In genomic region chr3:111851511-111851954, GRCh38 we compare ENCODE assay signal across 11 cellular contexts. TPM values are rescaled to one million over a fixed set of nuclear protein-coding genes. Genes with fewer than 3 reads are reported as not detected.
A peak's percentile ranks its signal among the peaks of the same experiment; 100 is the strongest.
DNase-seq lines count a peak whose midpoint lies in the region; ATAC-seq, FAIRE-seq and TF ChIP-seq lines count a peak whose summit lies in the region.
"Had no signal": no experiment of that assay in that cellular context is flagged by ENCODE, and none has a peak within 500 bp of the region (broad histone marks: within the 10 kb centered on the region; RNA-seq: fewer than 3 reads in every experiment).

No MANE protein-coding gene starts in this region.

- TF ChIP-seq EP300 in A549 (IDR thresholded peaks at IDR 0.05): no peak

- peak overlapping the region; percentile 54; the same call in 1 of the 2 replicates for H4K91ac ChIP-seq in IMR-90 (ENCODE audit: insufficient read depth, low read depth, low read length)

- H3K4me3 ChIP-seq in A549 (no peak overlapping the region), IMR-90 (ENCODE audit: insufficient read depth, low read depth, low read length) (no peak overlapping the region), choroid plexus epithelial cell (ENCODE audit: low read depth, low read length) (no peak overlapping the region), left lung (no peak overlapping the region)

- H3K9ac ChIP-seq in IMR-90 (ENCODE audit: low read depth, low read length): no peak overlapping the region

- no peak overlapping the region for H3K4me3 Mint-ChIP-seq in stimulated activated naive B cell treated with anti-CD40 and anti-IgM and Interleukin-4, amounts not matched to agents 10 μg/mL and 1 μg/mL and 100 μg/mL, for 72 hours

- CTCF ChIA-PET in A549 (lab: Yijun Ruan, JAX) (interaction anchor here (0.7 to 3.2 kb wide), 4 partner anchors 10 to 1482 kb away, joined by 3 to 18 read pairs (median 4); no protein-coding TSS in a partner anchor), IMR-90 (lab: Yijun Ruan, JAX) (interaction anchor here (0.7 to 1.0 kb wide), 2 partner anchors 9 to 33 kb away, joined by 6 read pairs; no protein-coding TSS in a partner anchor)

- H4K5ac ChIP-seq in IMR-90 (ENCODE audit: low read depth, low read length): peak overlapping the region; percentile 64; the same call in 1 of the 2 replicates

- H3K4me1 ChIP-seq in A549 (peaks cover 45% of the 10 kb centered on the region), IMR-90 (ENCODE audit: control insufficient read depth, insufficient read depth, low read length) (peaks cover 5% of the 10 kb centered on the region; the same call in 1 of the 2 replicates), left lung (no peaks in the 10 kb centered on the region)
- H3K4me1 ChIP-seq: BE2C had no signal

- H3K23ac ChIP-seq in IMR-90 (ENCODE audit: low read depth, low read length): peak overlapping the region; percentile 0; the same call in 1 of the 2 replicates

- H3K56ac ChIP-seq in IMR-90 (ENCODE audit: extremely low read depth, insufficient read depth, low read length): no peak overlapping the region

- no peaks in the 10 kb centered on the region for H4K20me1 ChIP-seq in IMR-90 (ENCODE audit: insufficient read depth, low read length)

- POLR2A ChIA-PET in A549 (lab: Yijun Ruan, JAX) (interaction anchor here (0.7 to 0.8 kb wide), 4 partner anchors 9 to 114 kb away, joined by 3 to 7 read pairs (median 3); no protein-coding TSS in a partner anchor), IMR-90 (lab: Charles Lee; ENCODE audit: unreplicated experiment) (no interaction called here)

- ATAC-seq in A549 (peak in 1 of 2 experiments; percentile 51; a peak in 3 of 6 replicates), IMR-90 (ENCODE audit: low read depth) (peak; percentile 74), left lung (peak; percentile 64), GM21390 (IDR thresholded peaks at IDR 0.05; ENCODE audit: unreplicated experiment) (no peak)
- no peak for ATAC-seq in stimulated activated naive B cell treated with anti-CD40 and anti-IgM and Interleukin-4, amounts not matched to agents 10 μg/mL and 1 μg/mL and 100 μg/mL, for 72 hours (replicated peaks)

- peaks cover under 1 to 14% of the 10 kb centered on the region in 2 donors for H3K27me3 Mint-ChIP-seq in stimulated activated naive B cell treated with anti-CD40 and anti-IgM and Interleukin-4, amounts not matched to agents 10 μg/mL and 1 μg/mL and 100 μg/mL, for 72 hours

- H3K27me3 ChIP-seq in IMR-90 (ENCODE audit: control insufficient read depth, insufficient read depth, low read length): no peaks in the 10 kb centered on the region
- no peaks in the 10 kb centered on the region for H3K27me3 ChIP-seq in left lung

- H3K9me3 Mint-ChIP-seq in stimulated activated naive B cell treated with anti-CD40 and anti-IgM and Interleukin-4, amounts not matched to agents 10 μg/mL and 1 μg/mL and 100 μg/mL, for 72 hours: no peaks in the 10 kb centered on the region

- no peak overlapping the region for H2AK5ac ChIP-seq in IMR-90 (ENCODE audit: low read depth, low read length)

- H2BK15ac ChIP-seq in IMR-90 (ENCODE audit: low read depth, low read length): no peak overlapping the region

- H2AFZ ChIP-seq in IMR-90 (replicated peaks; ENCODE audit: low read length, poor library complexity): peak overlapping the region; percentile 15

- TF ChIP-seq RAD21 in A549 (conservative IDR thresholded peaks at IDR 0.05 in 1 of 2, IDR thresholded peaks at IDR 0.05 in 1 of 2): no peak
- TF ChIP-seq RAD21 in IMR-90 (IDR thresholded peaks at IDR 0.05; ENCODE audit: low read length): peak; percentile 4; the same call in 1 of the 2 replicates

- dilution Hi-C loops in IMR-90 (cut with HindIII; ENCODE audit: low sequenced_read_pairs, unreplicated experiment): no loop called here

- no peak overlapping the region for H3K27ac Mint-ChIP-seq in stimulated activated naive B cell treated with anti-CD40 and anti-IgM and Interleukin-4, amounts not matched to agents 10 μg/mL and 1 μg/mL and 100 μg/mL, for 72 hours

- no peak for FAIRE-seq in A549 (lab: Jason Lieb, UNC)

- H3K36me3 Mint-ChIP-seq in stimulated activated naive B cell treated with anti-CD40 and anti-IgM and Interleukin-4, amounts not matched to agents 10 μg/mL and 1 μg/mL and 100 μg/mL, for 72 hours: no peaks in the 10 kb centered on the region

- TF ChIP-seq POLR2A in A549 (IDR thresholded peaks at IDR 0.05; ENCODE audit: low read length): no peak
- TF ChIP-seq POLR2A in IMR-90 (IDR thresholded peaks at IDR 0.05; ENCODE audit: low read depth, low read length): no peak

- H2BK20ac ChIP-seq in IMR-90 (ENCODE audit: low read depth, low read length): peak overlapping the region; percentile 2

- H4K8ac ChIP-seq in IMR-90 (ENCODE audit: low read depth in 2 of 2, low read length in 2 of 2): peak overlapping the region; percentile 51 to 59; a peak in 3 of 4 replicates

- peak overlapping the region; percentile 27 to 72; a peak in 4 of 6 replicates for H3K27ac ChIP-seq in A549
- H3K27ac ChIP-seq in IMR-90 (ENCODE audit: insufficient read depth, low read length): no peak overlapping the region
- H3K27ac ChIP-seq in left lung: peak overlapping the region; percentile 16 to 57

- H3K14ac ChIP-seq in IMR-90 (replicated peaks; ENCODE audit: low read depth, low read length): peak overlapping the region; percentile 2; the same call in 1 of the 2 replicates

- H3K79me1 ChIP-seq in IMR-90 (ENCODE audit: low read depth in 1 of 2, low read length in 2 of 2): no peaks in the 10 kb centered on the region

- no peak overlapping the region; the same call in 1 of the 2 replicates for H3K18ac ChIP-seq in IMR-90 (ENCODE audit: low read depth, low read length)

- no peak overlapping the region for H2BK5ac ChIP-seq in IMR-90 (ENCODE audit: low read depth, low read length, poor library complexity, severe bottlenecking)

- no TSS peak for BruUV-seq in IMR-90 (replicated peaks; lab: Mats Ljungman, UMichigan)

- TF ChIP-seq CTCF in A549 (IDR thresholded peaks at IDR 0.05): no peak
- no peak for TF ChIP-seq CTCF in IMR-90 (conservative IDR thresholded peaks at IDR 0.05; ENCODE audit: low read depth, low read length)
- TF ChIP-seq CTCF in choroid plexus epithelial cell (conservative IDR thresholded peaks at IDR 0.05; ENCODE audit: low read depth, low read length): no peak
- TF ChIP-seq CTCF in left lung (IDR thresholded peaks at IDR 0.05): no peak

- intact Hi-C loops in IMR-90 (cut with micrococcal nuclease): no loop called here
- intact Hi-C loops in left lung (cut with DNase I): no loop called here

- peak overlapping the region; percentile 72; the same call in 1 of the 2 replicates for H3K4ac ChIP-seq in IMR-90 (ENCODE audit: low read depth, low read length)

- no peaks in the 10 kb centered on the region for H3K36me3 ChIP-seq in IMR-90 (ENCODE audit: control insufficient read depth, insufficient read depth, low read length)
- no peaks in the 10 kb centered on the region for H3K36me3 ChIP-seq in left lung
- H3K36me3 ChIP-seq: BE2C had no signal

- peaks cover 4 to 5% of the 10 kb centered on the region in 2 donors for H3K4me1 Mint-ChIP-seq in stimulated activated naive B cell treated with anti-CD40 and anti-IgM and Interleukin-4, amounts not matched to agents 10 μg/mL and 1 μg/mL and 100 μg/mL, for 72 hours

- WGBS in A549 (ENCODE audit: missing lambda C conversion rate): 49% methylated on average over 8 of the region's 8 CpGs
- WGBS in IMR-90 (ENCODE audit: extremely low coverage in 2 of 2, insufficient read length in 1 of 2), 2 experiments: no CpG with 5 or more reads among the region's 8 CpGs

- H3K9me3 ChIP-seq in A549 (no peaks in the 10 kb centered on the region), IMR-90 (ENCODE audit: control insufficient read depth, insufficient read depth, low read length) (no peaks in the 10 kb centered on the region), left lung (no peaks in the 10 kb centered on the region)
- H3K9me3 ChIP-seq: BE2C had no signal

- no peaks in the 10 kb centered on the region for H3K9me1 ChIP-seq in IMR-90 (ENCODE audit: insufficient read depth, low read length)

- peak overlapping the region; percentile 41; the same call in 1 of the 2 replicates for H2BK120ac ChIP-seq in IMR-90 (ENCODE audit: low read depth, low read length)

- DNase-seq in A549 (ENCODE audit: low read depth in 1 of 2, low spot score in 1 of 2) (no peak), IMR-90 (peak; percentile 73), choroid plexus epithelial cell (ENCODE audit: low read depth) (peak; percentile 61), left lung (no peak)
- no peak for DNase-seq in effector CD8-positive, alpha-beta T cell (lab: John Stamatoyannopoulos, UW)
- no peak for DNase-seq in activated CD4-positive, alpha-beta T cell treated with anti-CD3 and anti-CD28 coated beads for 1 hour
- DNase-seq in stimulated activated naive B cell treated with anti-CD40 and anti-IgM and Interleukin-4, amounts not matched to agents 10 μg/mL and 1 μg/mL and 100 μg/mL, for 72 hours: no peak
- DNase-seq: activated effector memory CD4-positive, alpha-beta T cell treated with anti-CD3 and anti-CD28 coated beads, Interleukin-2, amount 50 U/mL, for 16 hours; BE2C; nucleus accumbens had no signal

- in situ Hi-C loops in IMR-90 (cut with MboI; ENCODE audit: low sequenced_read_pairs): loop anchor here (25.0 kb wide), 1 partner anchor 264 kb away; the partner anchor contains the start of gene ZBED2

- no peak overlapping the region for H2AK9ac ChIP-seq in IMR-90 (replicated peaks; ENCODE audit: low read depth, low read length, poor library complexity)

- H3K4me2 ChIP-seq in A549 (peak overlapping the region; percentile 23; the same call in 2 of the 3 replicates), IMR-90 (ENCODE audit: low read depth, low read length) (0 out of 2 replicates have a peak overlapping the region, but pooled peaks have one; percentile 49)

TF ChIP-seq in A549, 52 proteins besides CTCF, POLR2A, EP300 and RAD21 (continues in another document):
- TF ChIP-seq ZC3H11A (IDR thresholded peaks at IDR 0.05): no peak
- TF ChIP-seq, protein P1, sequence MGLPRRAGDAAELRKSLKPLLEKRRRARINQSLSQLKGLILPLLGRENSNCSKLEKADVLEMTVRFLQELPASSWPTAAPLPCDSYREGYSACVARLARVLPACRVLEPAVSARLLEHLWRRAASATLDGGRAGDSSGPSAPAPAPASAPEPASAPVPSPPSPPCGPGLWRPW (IDR thresholded peaks at IDR 0.05): no peak

TF ChIP-seq in IMR-90, 13 proteins besides CTCF, POLR2A, EP300 and RAD21 (continues in another document):
- TF ChIP-seq RFX5 (IDR thresholded peaks at IDR 0.05; ENCODE audit: low read depth, low read length) (no peak), MAZ (IDR thresholded peaks at IDR 0.05; ENCODE audit: borderline replicate concordance, low read depth, low read length) (peak; percentile 51; the same call in 1 of the 2 replicates)

RNA-seq across cellular contexts. Expression of gene PHLDB2, which starts 7.5 kb away (rescaled TPM):
- polyA plus RNA-seq in A549 (2011; rRNA removed): 39.5 and 49.4 TPM in 2 replicates
- polyA plus RNA-seq in A549 (2012; cell fraction: cytosol; rRNA removed): 6.7 and 8.0 TPM in 2 replicates
- 18.3 and 28.7 TPM in 2 replicates for polyA plus RNA-seq in A549 (2012; cell fraction: nucleus; rRNA removed)
- polyA plus RNA-seq in A549 (2017; fragmentation: RNase III; extraction: RNeasy Plus Mini Kit Qiagen cat#74134 plus additional on column Dnase treatment): 50.6 to 59.7 TPM (median 56.5 TPM) in 3 replicates
- polyA minus RNA-seq in A549 (2011; rRNA and poly(A)+ RNA removed): 71.1 and 91.9 TPM in 2 replicates
- total RNA-seq in IMR-90 (2012; rRNA removed): 27.2 and 28.7 TPM in 2 replicates
- 8.0 and 10.6 TPM in 2 replicates for polyA plus RNA-seq in IMR-90 (2012; rRNA removed)
- 2.4 and 2.9 TPM in 2 replicates for polyA plus RNA-seq in IMR-90 (2012; cell fraction: cytosol; rRNA removed)
- 4.0 and 19.6 TPM in 2 replicates for polyA plus RNA-seq in IMR-90 (2012; cell fraction: nucleus; rRNA removed; ENCODE audit: low replicate concordance)
- total RNA-seq in left lung: 10 to 100 TPM; 38.0 to 43.9 TPM

Comparison
In these comparisons a context has a peak if more than half of its experiments do, and no peak if none do; other contexts are left out.
1. ATAC-seq: peak in IMR-90 (single experiment) and left lung (single experiment); none in GM21390 (single experiment) and stimulated activated naive B cell treated with anti-CD40 and anti-IgM and Interleukin-4, amounts not matched to agents 10 μg/mL and 1 μg/mL and 100 μg/mL, for 72 hours (0 of 2).
2. DNase-seq: peak in IMR-90 (single experiment) and choroid plexus epithelial cell (single experiment); none in A549 (0 of 2), left lung (0 of 2), effector CD8-positive, alpha-beta T cell (single experiment), activated CD4-positive, alpha-beta T cell treated with anti-CD3 and anti-CD28 coated beads for 1 hour (single experiment) and stimulated activated naive B cell treated with anti-CD40 and anti-IgM and Interleukin-4, amounts not matched to agents 10 μg/mL and 1 μg/mL and 100 μg/mL, for 72 hours (single experiment).